ENCODE assay signal across 2 cellular contexts in the genomic region with DNA sequence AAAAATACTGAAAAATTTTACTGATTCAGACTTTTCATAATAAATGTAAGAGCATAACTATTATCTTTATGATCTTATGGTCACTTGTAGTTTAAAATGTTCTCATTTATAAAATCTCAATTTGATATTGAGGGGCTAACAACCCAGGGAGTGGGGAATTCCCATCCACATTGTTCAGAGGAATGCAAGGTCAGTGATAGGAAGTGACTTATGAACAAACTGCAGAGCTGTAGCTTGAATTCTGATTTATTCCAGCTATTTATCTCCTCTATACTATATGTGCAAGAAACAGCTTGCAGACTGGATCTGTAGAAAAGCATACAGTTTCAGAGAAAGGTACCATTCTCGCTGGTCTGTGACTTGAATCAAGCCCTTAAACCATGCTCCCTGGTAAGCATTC.
TF ChIP-seq lines count a peak whose summit lies in the region.

No MANE protein-coding gene starts in this region.

TF ChIP-seq in IMR-90, 13 proteins besides CTCF, POLR2A, EP300 and RAD21:
- TF ChIP-seq SMC3 (IDR thresholded peaks at IDR 0.05; ENCODE audit: low read depth, low read length), result no peak

TF ChIP-seq in endothelial cell of umbilical vein, 7 proteins besides CTCF, POLR2A, EP300 and RAD21:
- no peak for TF ChIP-seq FOS (IDR thresholded peaks at IDR 0.05; ENCODE audit: borderline replicate concordance, insufficient read depth, low read length)
